ENCODE assay signal across 8 cellular contexts in genomic region chr5:179974946-179975712, GRCh38.
A peak's percentile ranks its signal among the peaks of the same experiment; 100 is the strongest.
DNase-seq lines count a peak whose midpoint lies in the region; ATAC-seq, FAIRE-seq and TF ChIP-seq lines count a peak whose summit lies in the region.

No MANE protein-coding gene starts in this region.

- no peaks in the 10 kb centered on the region for H3K9me2 ChIP-seq in OCI-LY7 (ENCODE audit: insufficient read depth, low read length)

- no peaks in the 10 kb centered on the region for H3K79me2 ChIP-seq in OCI-LY7 (ENCODE audit: insufficient read depth, low read depth, low read length)

- H3K4me1 Mint-ChIP-seq in CD8-positive, alpha-beta T cell (ENCODE audit: low read depth): peaks cover 12% of the 10 kb centered on the region
- peaks cover 8% of the 10 kb centered on the region for H3K4me1 Mint-ChIP-seq in activated T-cell treated with anti-CD3 and anti-CD28 coated beads, Interleukin-2, amount 50 U/mL, for 24 hours (ENCODE audit: low read depth)

- H3K27me3 Mint-ChIP-seq in CD8-positive, alpha-beta T cell (ENCODE audit: low read depth): no peaks in the 10 kb centered on the region
- no peaks in the 10 kb centered on the region for H3K27me3 Mint-ChIP-seq in activated T-cell treated with anti-CD3 and anti-CD28 coated beads, Interleukin-2, amount 50 U/mL, for 24 hours

- CTCF ChIA-PET in CD8-positive, alpha-beta T cell (lab: Charles Lee): interaction anchor here (0.6 to 1.7 kb wide), 3 partner anchors 11 to 173 kb away, joined by 3 to 5 read pairs (median 4); no protein-coding TSS in a partner anchor
- CTCF ChIA-PET in OCI-LY7 (lab: Charles Lee; ENCODE audit: unreplicated experiment): no interaction called here

- no peaks in the 10 kb centered on the region for H3K4me1 ChIP-seq in CD8-positive, alpha-beta T cell (ENCODE audit: insufficient read depth, low read length)
- peaks cover 25% of the 10 kb centered on the region for H3K4me1 ChIP-seq in OCI-LY7 (ENCODE audit: insufficient read depth, low read length, poor library complexity, severe bottlenecking)

- H3K36me3 Mint-ChIP-seq in CD8-positive, alpha-beta T cell: peaks cover 49% of the 10 kb centered on the region
- H3K36me3 Mint-ChIP-seq in activated T-cell treated with anti-CD3 and anti-CD28 coated beads, Interleukin-2, amount 50 U/mL, for 24 hours (ENCODE audit: low read depth): peaks cover 43% of the 10 kb centered on the region

- peak overlapping the region; percentile 65; the same call in 1 of the 2 replicates for H2AFZ ChIP-seq in OCI-LY7 (ENCODE audit: low read length)

- H3K27me3 ChIP-seq in CD8-positive, alpha-beta T cell (ENCODE audit: insufficient read depth, low read length): no peaks in the 10 kb centered on the region

- intact Hi-C loops in CD8-positive, alpha-beta T cell (cut with DNase I, micrococcal nuclease): loop anchor here in 1 of 2 experiments (10.0 kb wide), 1 partner anchor 170 kb away; the partner anchor contains the start of gene MGAT4B
- intact Hi-C loops in OCI-LY7 (cut with micrococcal nuclease; ENCODE audit: unreplicated experiment): loop anchor here (1.0 to 10.0 kb wide), 4 partner anchors 68 to 210 kb away; partner anchors contain the start of genes MRNIP and TBC1D9B

- H3K27ac Mint-ChIP-seq in CD8-positive, alpha-beta T cell: no peak overlapping the region
- H3K27ac Mint-ChIP-seq in activated T-cell treated with anti-CD3 and anti-CD28 coated beads, Interleukin-2, amount 50 U/mL, for 24 hours: no peak overlapping the region

- H4K20me1 ChIP-seq in OCI-LY7 (ENCODE audit: insufficient read depth, low read length): no peaks in the 10 kb centered on the region

- peak in 3 of 7 experiments; percentile 13 to 27 (median 24) for DNase-seq in CD8-positive, alpha-beta T cell
- DNase-seq in GM18507 (ENCODE audit: extremely low spot score, insufficient read length, low read depth) (peak; percentile 20), OCI-LY7 (ENCODE audit: low spot score) (peak; percentile 86), dermis microvascular lymphatic vessel endothelial cell (ENCODE audit: low read depth in 2 of 2) (peak; percentile 15 to 46), midbrain (lab: John Stamatoyannopoulos, UW) (peak; percentile 51)
- no peak for DNase-seq in activated T-cell treated with anti-CD3 and anti-CD28 coated beads, Interleukin-2, amount 50 U/mL, for 24 hours

- no peaks in the 10 kb centered on the region for H3K9me3 Mint-ChIP-seq in CD8-positive, alpha-beta T cell
- no peaks in the 10 kb centered on the region for H3K9me3 Mint-ChIP-seq in activated T-cell treated with anti-CD3 and anti-CD28 coated beads, Interleukin-2, amount 50 U/mL, for 24 hours

- no peaks in the 10 kb centered on the region for H3K36me3 ChIP-seq in CD8-positive, alpha-beta T cell (ENCODE audit: insufficient read depth, low read length)
- no peaks in the 10 kb centered on the region for H3K36me3 ChIP-seq in OCI-LY7 (ENCODE audit: insufficient read depth, low read length)

- no peak for TF ChIP-seq CTCF in CD8-positive, alpha-beta T cell (IDR thresholded peaks at IDR 0.05)
- TF ChIP-seq CTCF in OCI-LY7 (conservative IDR thresholded peaks at IDR 0.05; ENCODE audit: low read length): peak; percentile 89

- H3K4me3 Mint-ChIP-seq in CD8-positive, alpha-beta T cell: no peak overlapping the region
- no peak overlapping the region for H3K4me3 Mint-ChIP-seq in activated T-cell treated with anti-CD3 and anti-CD28 coated beads, Interleukin-2, amount 50 U/mL, for 24 hours

- POLR2A ChIA-PET in CD8-positive, alpha-beta T cell (lab: Charles Lee): no interaction called here
- POLR2A ChIA-PET in OCI-LY7 (lab: Charles Lee): interaction anchor here (1.0 kb wide), 1 partner anchor 61 kb away, joined by 3 read pairs; no protein-coding TSS in a partner anchor

- H3K9me3 ChIP-seq in CD8-positive, alpha-beta T cell (ENCODE audit: low read length): no peaks in the 10 kb centered on the region
- H3K9me3 ChIP-seq in OCI-LY7 (ENCODE audit: low read length): no peaks in the 10 kb centered on the region

- H3K4me2 ChIP-seq in OCI-LY7 (ENCODE audit: low read length): peak overlapping the region; percentile 56; the same call in 1 of the 2 replicates

- peak; percentile 82 for FAIRE-seq in GM18507 (lab: Jason Lieb, UNC)

- BruUV-seq in OCI-LY7 (replicated peaks; lab: Mats Ljungman, UMichigan): no TSS peak

- no peak overlapping the region for H3K4me3 ChIP-seq in CD8-positive, alpha-beta T cell (ENCODE audit: low read depth, low read length)
- H3K4me3 ChIP-seq in OCI-LY7 (ENCODE audit: low read depth, low read length, poor library complexity, severe bottlenecking): no peak overlapping the region

- ATAC-seq in CD8-positive, alpha-beta T cell: peak; percentile 52
- peak; percentile 73 for ATAC-seq in HG03439 (IDR thresholded peaks at IDR 0.05; ENCODE audit: unreplicated experiment)
- ATAC-seq in GM19397 (IDR thresholded peaks at IDR 0.05; ENCODE audit: unreplicated experiment): no peak

- H3K27ac ChIP-seq in CD8-positive, alpha-beta T cell (ENCODE audit: low read depth, low read length): no peak overlapping the region
- no peak overlapping the region for H3K27ac ChIP-seq in OCI-LY7 (ENCODE audit: low read depth, low read length, poor library complexity, severe bottlenecking)
